Comparison of ENCODE assay signal across 8 cellular contexts in the genomic region with DNA sequence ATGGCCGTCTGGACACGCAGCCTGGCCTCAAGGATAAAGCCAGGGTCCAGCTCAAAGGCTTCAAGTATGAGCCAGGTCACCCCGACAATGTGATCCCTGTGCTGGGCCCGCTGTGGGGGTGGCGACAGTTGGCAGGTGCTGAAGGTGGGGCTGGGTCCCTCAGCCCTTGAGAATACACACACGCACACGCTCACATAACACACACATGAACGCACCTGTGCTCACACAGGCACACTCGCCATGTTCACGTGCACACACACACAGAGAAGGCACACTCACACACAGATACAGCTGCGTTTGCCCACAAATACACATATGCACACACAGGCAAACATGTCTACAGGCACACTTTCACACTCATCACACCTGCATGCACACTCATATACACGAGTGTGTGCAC. TPM values are rescaled to one million over a fixed set of nuclear protein-coding genes. Genes with fewer than 3 reads are reported as not detected.
"Had no signal": no experiment of that assay in that cellular context is flagged by ENCODE, and none has a peak within 500 bp of the region (broad histone marks: within the 10 kb centered on the region; RNA-seq: fewer than 3 reads in every experiment).

No MANE protein-coding gene starts in this region.

RNA-seq across cellular contexts. Expression of gene TUBB8B, which starts 35.4 kb away (rescaled TPM):
- total RNA-seq: stomach, suprapubic skin, temporal lobe, thoracic aorta, tibial nerve, transverse colon, ureter, urinary bladder had no signal
